In genomic region chr2:73035899-73036778, GRCh38 we compare ENCODE assay signal across 1 cellular context.
TF ChIP-seq lines count a peak whose summit lies in the region.

No MANE protein-coding gene starts in this region.

TF ChIP-seq in HepG2, 621 proteins besides CTCF, POLR2A, EP300 and RAD21 (continued from another document and continues in another):
- TF ChIP-seq IRF1 (CRISPR knock-in tag; IDR thresholded peaks at IDR 0.05; ENCODE audit: low read depth): no peak
- TF ChIP-seq KLF13 (CRISPR knock-in tag; IDR thresholded peaks at IDR 0.05): no peak
- 0 out of 2 replicates have a peak, but pooled peaks have one; percentile 30 for TF ChIP-seq DNMT1 (CRISPR knock-in tag; IDR thresholded peaks at IDR 0.05)
- TF ChIP-seq RBFOX2 (IDR thresholded peaks at IDR 0.05; ENCODE audit: low read depth, low read length): no peak
- TF ChIP-seq KDM5B (CRISPR knock-in tag; IDR thresholded peaks at IDR 0.05; ENCODE audit: borderline replicate concordance): 0 out of 2 replicates have a peak, but pooled peaks have one; percentile 39
- no peak; the same call in 1 of the 2 replicates for TF ChIP-seq ZNF281 (CRISPR knock-in tag; IDR thresholded peaks at IDR 0.05; ENCODE audit: borderline replicate concordance)
- TF ChIP-seq ZNF703 (CRISPR knock-in tag; IDR thresholded peaks at IDR 0.05; ENCODE audit: borderline replicate concordance): 0 out of 2 replicates have a peak, but pooled peaks have one; percentile 54
- no peak for TF ChIP-seq ZNF264 (CRISPR knock-in tag; IDR thresholded peaks at IDR 0.05)
- no peak for TF ChIP-seq IKZF4 (CRISPR knock-in tag; IDR thresholded peaks at IDR 0.05; ENCODE audit: borderline replicate concordance, low read depth, not compliant biosample characterization)
- no peak for TF ChIP-seq ZNF543 (CRISPR knock-in tag; IDR thresholded peaks at IDR 0.05)
- TF ChIP-seq SMAD1 (CRISPR knock-in tag; IDR thresholded peaks at IDR 0.05; ENCODE audit: borderline replicate concordance, low read depth): no peak
- no peak for TF ChIP-seq HHEX (CRISPR knock-in tag; IDR thresholded peaks at IDR 0.05)
- TF ChIP-seq ZMYM2 (CRISPR knock-in tag; IDR thresholded peaks at IDR 0.05): no peak
- no peak for TF ChIP-seq MIER3 (CRISPR knock-in tag; IDR thresholded peaks at IDR 0.05; ENCODE audit: borderline replicate concordance)
- TF ChIP-seq ZNF570 (CRISPR knock-in tag; IDR thresholded peaks at IDR 0.05; ENCODE audit: borderline replicate concordance): no peak
- no peak for TF ChIP-seq SRSF1 (optimal IDR thresholded peaks at IDR 0.05; ENCODE audit: low read depth, low read length)
- TF ChIP-seq STAG1 (CRISPR knock-in tag; IDR thresholded peaks at IDR 0.05): peak; percentile 45
- no peak for TF ChIP-seq CAMTA2 (CRISPR knock-in tag; IDR thresholded peaks at IDR 0.05; ENCODE audit: borderline replicate concordance)
- TF ChIP-seq ZNF343 (CRISPR knock-in tag; IDR thresholded peaks at IDR 0.05): no peak
- TF ChIP-seq HNRNPL (IDR thresholded peaks at IDR 0.05; ENCODE audit: low read depth, low read length): no peak
- TF ChIP-seq PLRG1 (conservative IDR thresholded peaks at IDR 0.05): no peak
- TF ChIP-seq ZFX (CRISPR knock-in tag; IDR thresholded peaks at IDR 0.05; ENCODE audit: low read depth): peak; percentile 5; the same call in 1 of the 2 replicates
- no peak for TF ChIP-seq TCF7L2 (IDR thresholded peaks at IDR 0.05; ENCODE audit: low read depth, low read length)
- no peak for TF ChIP-seq TFE3 (CRISPR knock-in tag; IDR thresholded peaks at IDR 0.05)
- TF ChIP-seq SNAI1 (CRISPR knock-in tag; IDR thresholded peaks at IDR 0.05; ENCODE audit: borderline replicate concordance): no peak
- 0 out of 2 replicates have a peak, but pooled peaks have one; percentile 39 for TF ChIP-seq ZNF740 (CRISPR knock-in tag; IDR thresholded peaks at IDR 0.05)
- no peak for TF ChIP-seq AGO1 (IDR thresholded peaks at IDR 0.05; ENCODE audit: low read depth, low read length, poor library complexity, severe bottlenecking)
- no peak for TF ChIP-seq ATRX (CRISPR knock-in tag; IDR thresholded peaks at IDR 0.05; ENCODE audit: borderline replicate concordance)
- no peak for TF ChIP-seq HOXA3 (CRISPR knock-in tag; IDR thresholded peaks at IDR 0.05)
- no peak for TF ChIP-seq SNRNP70 (IDR thresholded peaks at IDR 0.05; ENCODE audit: low read depth, low read length)
- TF ChIP-seq CERS6 (CRISPR knock-in tag; IDR thresholded peaks at IDR 0.05): no peak
- TF ChIP-seq ZNF280D (CRISPR knock-in tag; IDR thresholded peaks at IDR 0.05): no peak
- TF ChIP-seq RBM22 (optimal IDR thresholded peaks at IDR 0.05; ENCODE audit: low read length): peak; percentile 42
- no peak for TF ChIP-seq TEF (CRISPR knock-in tag; IDR thresholded peaks at IDR 0.05)
- no peak for TF ChIP-seq KDM4B (CRISPR knock-in tag; IDR thresholded peaks at IDR 0.05)
- TF ChIP-seq ZNF468 (CRISPR knock-in tag; IDR thresholded peaks at IDR 0.05): no peak
- TF ChIP-seq ZSCAN25 (CRISPR knock-in tag; IDR thresholded peaks at IDR 0.05): peak; percentile 17; the same call in 1 of the 2 replicates
- TF ChIP-seq ZNF7 (CRISPR knock-in tag; IDR thresholded peaks at IDR 0.05): no peak
- TF ChIP-seq CBX2 (IDR thresholded peaks at IDR 0.05; ENCODE audit: low read depth, low read length): no peak
- TF ChIP-seq CBX2 (CRISPR knock-in tag; IDR thresholded peaks at IDR 0.05; ENCODE audit: low read depth): no peak
- TF ChIP-seq ZNF598 (CRISPR knock-in tag; IDR thresholded peaks at IDR 0.05; ENCODE audit: borderline replicate concordance): no peak
- no peak for TF ChIP-seq ZNF564 (CRISPR knock-in tag; IDR thresholded peaks at IDR 0.05)
- peak; percentile 37; the same call in 1 of the 2 replicates for TF ChIP-seq SMC3 (IDR thresholded peaks at IDR 0.05; ENCODE audit: low read length)
- TF ChIP-seq WIZ (CRISPR knock-in tag; IDR thresholded peaks at IDR 0.05): no peak
- no peak for TF ChIP-seq HIC2 (CRISPR knock-in tag; IDR thresholded peaks at IDR 0.05; ENCODE audit: low read depth)
- no peak for TF ChIP-seq HMG20B (CRISPR knock-in tag; conservative IDR thresholded peaks at IDR 0.05)
- TF ChIP-seq ZBTB39 (CRISPR knock-in tag; IDR thresholded peaks at IDR 0.05): no peak
- TF ChIP-seq DR1 (CRISPR knock-in tag; IDR thresholded peaks at IDR 0.05): no peak
- no peak for TF ChIP-seq ZNF121 (CRISPR knock-in tag; IDR thresholded peaks at IDR 0.05)
- no peak for TF ChIP-seq ZNF367 (CRISPR knock-in tag; IDR thresholded peaks at IDR 0.05; ENCODE audit: borderline replicate concordance)
- no peak for TF ChIP-seq JUN (CRISPR knock-in tag; IDR thresholded peaks at IDR 0.05)
- TF ChIP-seq ZNF766 (CRISPR knock-in tag; IDR thresholded peaks at IDR 0.05; ENCODE audit: borderline replicate concordance): no peak
- no peak for TF ChIP-seq ZNF781 (CRISPR knock-in tag; IDR thresholded peaks at IDR 0.05; ENCODE audit: borderline replicate concordance, not compliant biosample characterization)
- no peak for TF ChIP-seq ZNF879 (CRISPR knock-in tag; IDR thresholded peaks at IDR 0.05)
- TF ChIP-seq DPF2 (CRISPR knock-in tag; IDR thresholded peaks at IDR 0.05; ENCODE audit: borderline replicate concordance, low read depth): no peak
- 0 out of 2 replicates have a peak, but pooled peaks have one; percentile 1 for TF ChIP-seq GABPB1 (CRISPR knock-in tag; IDR thresholded peaks at IDR 0.05)
- no peak for TF ChIP-seq ZSCAN31 (CRISPR knock-in tag; IDR thresholded peaks at IDR 0.05; ENCODE audit: low read depth)
- no peak for TF ChIP-seq SIN3B (IDR thresholded peaks at IDR 0.05; ENCODE audit: low read length)
- no peak for TF ChIP-seq YEATS4 (CRISPR knock-in tag; IDR thresholded peaks at IDR 0.05; ENCODE audit: borderline replicate concordance)
- TF ChIP-seq ZNF33A (CRISPR knock-in tag; IDR thresholded peaks at IDR 0.05; ENCODE audit: borderline replicate concordance): no peak
- TF ChIP-seq MBD4 (IDR thresholded peaks at IDR 0.05; ENCODE audit: borderline replicate concordance, low read length): no peak
- no peak for TF ChIP-seq KMT2A (CRISPR knock-in tag; IDR thresholded peaks at IDR 0.05)
- TF ChIP-seq FOXP1 (IDR thresholded peaks at IDR 0.05): no peak
- peak; percentile 64 for TF ChIP-seq FOXP1 (CRISPR knock-in tag; IDR thresholded peaks at IDR 0.05)
- TF ChIP-seq NCOA2 (CRISPR knock-in tag; IDR thresholded peaks at IDR 0.05): no peak
- TF ChIP-seq FOXO1 (CRISPR knock-in tag; IDR thresholded peaks at IDR 0.05): no peak
- no peak for TF ChIP-seq FOXA1 (IDR thresholded peaks at IDR 0.05)
- TF ChIP-seq FOXA1 (CRISPR knock-in tag; IDR thresholded peaks at IDR 0.05): no peak
